ENCODE assay signal across 8 cellular contexts in genomic region chr6:160393442-160393841, GRCh38. TPM values are rescaled to one million over a fixed set of nuclear protein-coding genes. Genes with fewer than 3 reads are reported as not detected.
"Had no signal": no experiment of that assay in that cellular context is flagged by ENCODE, and none has a peak within 500 bp of the region (broad histone marks: within the 10 kb centered on the region; RNA-seq: fewer than 3 reads in every experiment).

No MANE protein-coding gene starts in this region.

RNA-seq across cellular contexts. Expression of gene SLC22A3, which starts 45.3 kb away (rescaled TPM):
- total RNA-seq: activated CD4-positive, alpha-beta memory T cell treated with anti-CD3 and anti-CD28 coated beads, Interleukin-2, amount 10 ng/mL, durations not matched to agents 7 days and 5 days; activated CD4-positive, alpha-beta T cell treated with anti-CD3 and anti-CD28 coated beads for 36 hours; activated CD4-positive, alpha-beta T cell treated with anti-CD3 and anti-CD28 coated beads, Interleukin-2, amount 10 ng/mL, durations not matched to agents 7 days and 5 days; activated CD8-positive, alpha-beta memory T cell treated with anti-CD3 and anti-CD28 coated beads, Interleukin-2, amount 10 ng/mL, durations not matched to agents 7 days and 5 days; activated CD8-positive, alpha-beta T cell treated with anti-CD3 and anti-CD28 coated beads, Interleukin-2, amount 10 ng/mL, durations not matched to agents 7 days and 5 days; activated naive CD8-positive, alpha-beta T cell treated with anti-CD3 and anti-CD28 coated beads, Interleukin-2, amount 10 ng/mL, durations not matched to agents 7 days and 5 days; activated T-helper 2 cell treated with anti-CD3 and anti-CD28 coated beads, Interferon-gamma antibody, Interleukin-2, Interleukin-4, amounts not matched to agents 10 μg/mL and 5 μg/mL and 100 μg/mL, durations not matched to agents 14 hours and 24 hours and 36 hours had no signal
- polyA plus RNA-seq: cardiac muscle cell had no signal
